ENCODE assay signal across 8 cellular contexts in genomic region chr6:29747688-29748250, GRCh38. TPM values are rescaled to one million over a fixed set of nuclear protein-coding genes. Genes with fewer than 3 reads are reported as not detected.
DNase-seq lines count a peak whose midpoint lies in the region; ATAC-seq, FAIRE-seq and TF ChIP-seq lines count a peak whose summit lies in the region.

No MANE protein-coding gene starts in this region.

- peaks cover 13% of the 10 kb centered on the region for H3K79me2 ChIP-seq in keratinocyte (ENCODE audit: control insufficient read depth, insufficient read depth, low read length)

- H3K27ac Mint-ChIP-seq in activated T-cell treated with anti-CD3 and anti-CD28 coated beads, Interleukin-2, amount 50 U/mL, for 24 hours, result peak overlapping the region; percentile 87
- no peak overlapping the region for H3K27ac Mint-ChIP-seq in activated naive CD8-positive, alpha-beta T cell treated with anti-CD3 and anti-CD28 coated beads for 36 hours

- peak overlapping the region; percentile 92 for H3K4me3 Mint-ChIP-seq in activated T-cell treated with anti-CD3 and anti-CD28 coated beads, Interleukin-2, amount 50 U/mL, for 24 hours
- H3K4me3 Mint-ChIP-seq in activated naive CD8-positive, alpha-beta T cell treated with anti-CD3 and anti-CD28 coated beads for 36 hours, result peak overlapping the region; percentile 94

- dilution Hi-C loops in keratinocyte (cut with MboI; ENCODE audit: extremely low pct_ligation_motif_present, low sequenced_read_pairs), result no loop called here

- no peaks in the 10 kb centered on the region for H3K9me1 ChIP-seq in keratinocyte (ENCODE audit: control insufficient read depth, extremely low read depth, insufficient read depth, low read length)

- H3K4me3 ChIP-seq in keratinocyte (ENCODE audit: control insufficient read depth in 2 of 3, extremely low read depth in 1 of 3, insufficient read depth in 2 of 3, low read depth in 1 of 3, low read length in 3 of 3) (peak overlapping the region; percentile 84 to 88 (median 86)), thoracic aorta (peak overlapping the region; percentile 89)

- H3K9ac ChIP-seq in keratinocyte (ENCODE audit: control insufficient read depth, extremely low read depth, insufficient read depth, low read length), result peak overlapping the region; percentile 71

- no peaks in the 10 kb centered on the region for H4K20me1 ChIP-seq in keratinocyte (ENCODE audit: control insufficient read depth, extremely low read depth, insufficient read depth, low read length)

- H3K27ac ChIP-seq in keratinocyte (ENCODE audit: control insufficient read depth, insufficient read depth, low read length) (no peak overlapping the region), thoracic aorta (no peak overlapping the region)

- peaks cover 5% of the 10 kb centered on the region for H3K36me3 Mint-ChIP-seq in activated T-cell treated with anti-CD3 and anti-CD28 coated beads, Interleukin-2, amount 50 U/mL, for 24 hours (ENCODE audit: low read depth)
- no peaks in the 10 kb centered on the region for H3K36me3 Mint-ChIP-seq in activated naive CD8-positive, alpha-beta T cell treated with anti-CD3 and anti-CD28 coated beads for 36 hours

- H2AFZ ChIP-seq in keratinocyte (ENCODE audit: control insufficient read depth, low read length), result peak overlapping the region; percentile 94

- H3K9me3 ChIP-seq in keratinocyte (ENCODE audit: control insufficient read depth, low read depth, low read length) (no peaks in the 10 kb centered on the region), thoracic aorta (no peaks in the 10 kb centered on the region)

- no peaks in the 10 kb centered on the region for H3K9me3 Mint-ChIP-seq in activated T-cell treated with anti-CD3 and anti-CD28 coated beads, Interleukin-2, amount 50 U/mL, for 24 hours
- H3K9me3 Mint-ChIP-seq in activated naive CD8-positive, alpha-beta T cell treated with anti-CD3 and anti-CD28 coated beads for 36 hours, result no peaks in the 10 kb centered on the region

- no peaks in the 10 kb centered on the region for H3K27me3 ChIP-seq in keratinocyte (ENCODE audit: control insufficient read depth, extremely low read depth, insufficient read depth, low read length)
- no peaks in the 10 kb centered on the region for H3K27me3 ChIP-seq in thoracic aorta (replicated peaks; ENCODE audit: insufficient read depth)

- peaks cover 6 to 28% of the 10 kb centered on the region in 2 experiments for H3K36me3 ChIP-seq in keratinocyte (ENCODE audit: control insufficient read depth in 2 of 2, extremely low read depth in 1 of 2, insufficient read depth in 2 of 2, low read length in 2 of 2)
- H3K36me3 ChIP-seq in thoracic aorta, result no peaks in the 10 kb centered on the region

- H3K27me3 Mint-ChIP-seq in activated T-cell treated with anti-CD3 and anti-CD28 coated beads, Interleukin-2, amount 50 U/mL, for 24 hours, result no peaks in the 10 kb centered on the region
- H3K27me3 Mint-ChIP-seq in activated naive CD8-positive, alpha-beta T cell treated with anti-CD3 and anti-CD28 coated beads for 36 hours, result no peaks in the 10 kb centered on the region

- no peak for FAIRE-seq in keratinocyte (lab: Jason Lieb, UNC)

- H3K4me2 ChIP-seq in keratinocyte (ENCODE audit: control insufficient read depth, extremely low read depth, insufficient read depth, low read depth, low read length), result peak overlapping the region; percentile 89

- H3K4me1 ChIP-seq in keratinocyte (ENCODE audit: control insufficient read depth, extremely low read depth, insufficient read depth, low read length) (peaks cover 3% of the 10 kb centered on the region), thoracic aorta (ENCODE audit: control insufficient read depth in 1 of 2, low read depth in 2 of 2) (peaks cover 12 to 32% of the 10 kb centered on the region in 2 donors)

- ATAC-seq in thoracic aorta (ENCODE audit: insufficient number of reproducible peaks, low FRiP score, low read depth) (no peak), HG02938 (IDR thresholded peaks at IDR 0.05; ENCODE audit: unreplicated experiment) (no peak), GM21360 (IDR thresholded peaks at IDR 0.05; ENCODE audit: unreplicated experiment) (no peak)

- TF ChIP-seq CTCF in keratinocyte (optimal IDR thresholded peaks at IDR 0.05 in 1 of 3, IDR thresholded peaks at IDR 0.05 in 1 of 3, conservative IDR thresholded peaks at IDR 0.05 in 1 of 3; ENCODE audit: extremely low read depth in 1 of 3, insufficient read depth in 2 of 3, low read length in 3 of 3) (no peak), thoracic aorta (IDR thresholded peaks at IDR 0.05) (no peak)

- H3K4me1 Mint-ChIP-seq in activated T-cell treated with anti-CD3 and anti-CD28 coated beads, Interleukin-2, amount 50 U/mL, for 24 hours (ENCODE audit: low read depth), result peaks cover 32% of the 10 kb centered on the region
- H3K4me1 Mint-ChIP-seq in activated naive CD8-positive, alpha-beta T cell treated with anti-CD3 and anti-CD28 coated beads for 36 hours, result peaks cover 29% of the 10 kb centered on the region

- DNase-seq in activated T-cell treated with anti-CD3 and anti-CD28 coated beads, Interleukin-2, amount 50 U/mL, for 24 hours, result no peak
- no peak for DNase-seq in activated T-cell treated with anti-CD3 and anti-CD28 coated beads, Interleukin-2, amount 50 U/mL, for 48 hours
- no peak for DNase-seq in activated naive CD8-positive, alpha-beta T cell treated with anti-CD3 and anti-CD28 coated beads for 36 hours
- no peak for DNase-seq in keratinocyte (ENCODE audit: low read depth, low spot score)
- DNase-seq in thoracic aorta (ENCODE audit: low spot score), result no peak
- no peak for DNase-seq in NCI-H524 treated with DMSO at 0.1 percent for 48 hours (lab: John Stamatoyannopoulos, UW)

RNA-seq across cellular contexts. Expression of gene HLA-F, which starts 24.5 kb away (rescaled TPM):
- total RNA-seq in activated naive CD8-positive, alpha-beta T cell treated with anti-CD3 and anti-CD28 coated beads for 36 hours, result 100 to 1,000 TPM; 178 to 181 TPM
- 36.2 to 66.6 TPM (median 46.0 TPM) in 3 replicates for polyA plus RNA-seq in keratinocyte
- polyA plus RNA-seq in keratinocyte (2011; ENCODE audit: low read depth), result 12.7 TPM
- polyA plus RNA-seq in keratinocyte (2011; cell fraction: cytosol; rRNA removed), result 17.0 and 22.3 TPM in 2 replicates
- 124 and 132 TPM in 2 replicates for polyA plus RNA-seq in keratinocyte (2011; cell fraction: nucleus; rRNA removed)
- polyA plus RNA-seq in keratinocyte (2012; ENCODE audit: low replicate concordance), result 26.0 and 46.8 TPM in 2 replicates
- 30.6 to 59.8 TPM (median 31.3 TPM) in 3 replicates for polyA minus RNA-seq in keratinocyte
- 39.7 TPM for polyA minus RNA-seq in keratinocyte (2011; cell fraction: cytosol; rRNA and poly(A)+ RNA removed)
- polyA minus RNA-seq in keratinocyte (2011; cell fraction: nucleus; rRNA and poly(A)+ RNA removed), result 50.0 and 62.4 TPM in 2 replicates
- total RNA-seq in thoracic aorta, result 100 to 1,000 TPM in 1 of 2 donors, 10 to 100 TPM in 1; 94.2 to 117 TPM
